In genomic region chr5:64690417-64691151, GRCh38 we compare ENCODE assay signal across 8 cellular contexts. TPM values are rescaled to one million over a fixed set of nuclear protein-coding genes. Genes with fewer than 3 reads are reported as not detected.
DNase-seq lines count a peak whose midpoint lies in the region; ATAC-seq and TF ChIP-seq lines count a peak whose summit lies in the region.

TSS of gene SHISAL2B (plus strand) at chr5:64690503. CDS start at chr5:64690624, 121 bp downstream.

- peaks cover 4% of the 10 kb centered on the region for H3K4me1 Mint-ChIP-seq in activated naive CD8-positive, alpha-beta T cell treated with anti-CD3 and anti-CD28 coated beads for 36 hours

- H3K36me3 Mint-ChIP-seq in activated naive CD8-positive, alpha-beta T cell treated with anti-CD3 and anti-CD28 coated beads for 36 hours, result no peaks in the 10 kb centered on the region

- intact Hi-C loops in testis (cut with DNase I; ENCODE audit: low total_unique reads), result no loop called here

- DNase-seq in Daoy (ENCODE audit: low read depth) (peak; percentile 29), HuH-7 (ENCODE audit: low spot score) (peak; percentile 48), testis (peak; percentile 25)
- DNase-seq in activated naive CD8-positive, alpha-beta T cell treated with anti-CD3 and anti-CD28 coated beads for 36 hours, result peak; percentile 6

- H3K27ac ChIP-seq in iPS-20b (ENCODE audit: low read length), result no peak within 1 kb of the TSS
- no peak within 1 kb of the TSS for H3K27ac ChIP-seq in testis

- peaks cover 46% of the 10 kb centered on the region for H3K27me3 Mint-ChIP-seq in activated naive CD8-positive, alpha-beta T cell treated with anti-CD3 and anti-CD28 coated beads for 36 hours

- H3K4me1 ChIP-seq in iPS-20b (ENCODE audit: insufficient read depth, low read length), result peaks cover 17% of the 10 kb centered on the region; the same call in 1 of the 2 replicates
- peaks cover 4% of the 10 kb centered on the region for H3K4me1 ChIP-seq in testis

- peak within 1 kb of the TSS; percentile 65 for H3K9ac ChIP-seq in iPS-20b (ENCODE audit: low read depth, low read length)

- H3K9me3 ChIP-seq in iPS-20b (ENCODE audit: insufficient read depth, low read depth, low read length) (peaks cover 5% of the 10 kb centered on the region; the same call in 1 of the 2 replicates), testis (no peaks in the 10 kb centered on the region)

- H3K27me3 ChIP-seq in iPS-20b (ENCODE audit: insufficient read depth, low read length) (peaks cover 40% of the 10 kb centered on the region), testis (no peaks in the 10 kb centered on the region)

- no peak for TF ChIP-seq CTCF in testis (IDR thresholded peaks at IDR 0.05)

- H3K27ac Mint-ChIP-seq in activated naive CD8-positive, alpha-beta T cell treated with anti-CD3 and anti-CD28 coated beads for 36 hours, result no peak within 1 kb of the TSS

- peak within 1 kb of the TSS; percentile 70 for H3K4me3 Mint-ChIP-seq in activated naive CD8-positive, alpha-beta T cell treated with anti-CD3 and anti-CD28 coated beads for 36 hours

- no peaks in the 10 kb centered on the region for H3K9me3 Mint-ChIP-seq in activated naive CD8-positive, alpha-beta T cell treated with anti-CD3 and anti-CD28 coated beads for 36 hours

- H3K36me3 ChIP-seq in iPS-20b (ENCODE audit: insufficient read depth, low read depth, low read length) (peaks cover 2% of the 10 kb centered on the region), testis (ENCODE audit: low read depth, missing control alignments) (no peaks in the 10 kb centered on the region)

- WGBS in testis, 2 donors, result 1 to 2% methylated on average over 10 to 68 of the region's 71 CpGs

- ATAC-seq in HG03097 (IDR thresholded peaks at IDR 0.05; ENCODE audit: low FRiP score, unreplicated experiment) (no peak), HG03342 (IDR thresholded peaks at IDR 0.05; ENCODE audit: unreplicated experiment) (no peak), GM21423 (IDR thresholded peaks at IDR 0.05; ENCODE audit: unreplicated experiment) (no peak)

- H3K4me3 ChIP-seq in iPS-20b (ENCODE audit: low read length) (peak within 1 kb of the TSS; percentile 65), testis (peak within 1 kb of the TSS; percentile 26 to 59)

- TF ChIP-seq POLR2A in testis (IDR thresholded peaks at IDR 0.05), result no peak

RNA-seq across cellular contexts. Expression of gene SHISAL2B, which starts in this region (rescaled TPM):
- not detected in 2 replicates for total RNA-seq in Daoy (2014; rRNA removed; shearing (Covaris generic))
- not detected for total RNA-seq in activated naive CD8-positive, alpha-beta T cell treated with anti-CD3 and anti-CD28 coated beads for 36 hours
- total RNA-seq in testis, result 1 to 10 TPM in 1 of 2 donors, under 1 TPM in 1; 0.74 to 1.0 TPM
- polyA plus RNA-seq in testis (ENCODE audit: insufficient read depth, low read depth, low replicate concordance), result not detected

Comparison
In these comparisons a context has a peak if more than half of its experiments do, and no peak if none do; other contexts are left out.
1. Peak in DNase-seq in Daoy; RNA of the gene not detected or under 1 TPM.
2. Peak in DNase-seq in activated naive CD8-positive, alpha-beta T cell treated with anti-CD3 and anti-CD28 coated beads for 36 hours; RNA of the gene not detected or under 1 TPM.